Comparison of ENCODE assay signal across 1 cellular context in genomic region chr2:105497094-105497493, GRCh38.
TF ChIP-seq lines count a peak whose summit lies in the region.

No MANE protein-coding gene starts in this region.

TF ChIP-seq in IMR-90, 13 proteins besides CTCF, POLR2A, EP300 and RAD21:
- no peak for TF ChIP-seq RCOR1 (IDR thresholded peaks at IDR 0.05; ENCODE audit: insufficient replicate concordance, low read length)
- no peak for TF ChIP-seq MAFK (IDR thresholded peaks at IDR 0.05; ENCODE audit: low read depth, low read length)
- TF ChIP-seq SMC3 (IDR thresholded peaks at IDR 0.05; ENCODE audit: low read depth, low read length) = no peak
- no peak for TF ChIP-seq BHLHE40 (IDR thresholded peaks at IDR 0.05; ENCODE audit: low read depth, low read length)
- TF ChIP-seq NFE2L2 (IDR thresholded peaks at IDR 0.05; ENCODE audit: low read depth, low read length) = no peak
- TF ChIP-seq CEBPB (IDR thresholded peaks at IDR 0.05; ENCODE audit: low read depth, low read length) = no peak
- no peak for TF ChIP-seq FOS (IDR thresholded peaks at IDR 0.05; ENCODE audit: low read depth, low read length)
- no peak for TF ChIP-seq MAZ (IDR thresholded peaks at IDR 0.05; ENCODE audit: borderline replicate concordance, low read depth, low read length)
- TF ChIP-seq MXI1 (IDR thresholded peaks at IDR 0.05; ENCODE audit: borderline replicate concordance, low read depth, low read length) = no peak
- TF ChIP-seq CHD1 (IDR thresholded peaks at IDR 0.05; ENCODE audit: low read depth, low read length) = no peak
- no peak for TF ChIP-seq USF2 (IDR thresholded peaks at IDR 0.05; ENCODE audit: low read depth, low read length)
- TF ChIP-seq RFX5 (IDR thresholded peaks at IDR 0.05; ENCODE audit: low read depth, low read length) = no peak
- TF ChIP-seq ELK1 (IDR thresholded peaks at IDR 0.05; ENCODE audit: borderline replicate concordance, low read depth, low read length) = no peak
